Comparison of ENCODE assay signal across 1 cellular context in genomic region chr10:46018453-46019169, GRCh38.
TF ChIP-seq lines count a peak whose summit lies in the region.

No MANE protein-coding gene starts in this region.

TF ChIP-seq in GM12878, 131 proteins besides CTCF, POLR2A, EP300 and RAD21:
- TF ChIP-seq MTA3 (IDR thresholded peaks at IDR 0.05; ENCODE audit: borderline replicate concordance, low read length) (no peak), NR2F1 (conservative IDR thresholded peaks at IDR 0.05) (no peak), ESRRA (IDR thresholded peaks at IDR 0.05; ENCODE audit: low read length) (no peak), ASH2L (IDR thresholded peaks at IDR 0.05; ENCODE audit: borderline replicate concordance, low read depth) (no peak), TCF3 (IDR thresholded peaks at IDR 0.05; ENCODE audit: borderline replicate concordance, insufficient read depth, low read depth, low read length) (no peak), FOS (IDR thresholded peaks at IDR 0.05; ENCODE audit: borderline replicate concordance, extremely low read depth, insufficient read length) (no peak), ZNF622 (IDR thresholded peaks at IDR 0.05) (no peak), YY1 (IDR thresholded peaks at IDR 0.05; ENCODE audit: low read depth, low read length) (no peak), MYB (IDR thresholded peaks at IDR 0.05; ENCODE audit: borderline replicate concordance, low read depth, low read length) (no peak), GATAD2B (conservative IDR thresholded peaks at IDR 0.05; ENCODE audit: low read depth) (no peak), MXI1 (IDR thresholded peaks at IDR 0.05; ENCODE audit: low read depth, low read length) (no peak), EED (IDR thresholded peaks at IDR 0.05; ENCODE audit: low read depth) (no peak), SREBF1 (IDR thresholded peaks at IDR 0.05; ENCODE audit: low read length) (no peak), DPF2 (IDR thresholded peaks at IDR 0.05) (no peak), RUNX3 (IDR thresholded peaks at IDR 0.05; ENCODE audit: low read length) (no peak), PBX3 (IDR thresholded peaks at IDR 0.05; ENCODE audit: insufficient replicate concordance, low read depth, low read length) (no peak), TBL1XR1 (IDR thresholded peaks at IDR 0.05; ENCODE audit: low read depth, low read length) (no peak)
